Comparison of ENCODE assay signal across 25 cellular contexts in genomic region chr18:22666411-22666940, GRCh38.
A peak's percentile ranks its signal among the peaks of the same experiment; 100 is the strongest.
DNase-seq lines count a peak whose midpoint lies in the region; FAIRE-seq and TF ChIP-seq lines count a peak whose summit lies in the region.
"Had no signal": no experiment of that assay in that cellular context is flagged by ENCODE, and none has a peak within 500 bp of the region (broad histone marks: within the 10 kb centered on the region; RNA-seq: fewer than 3 reads in every experiment).

No MANE protein-coding gene starts in this region.

- DNase-seq in astrocyte (ENCODE audit: low read depth) (no peak), hepatocyte (ENCODE audit: low spot score) (no peak), mucosa of gallbladder (ENCODE audit: low spot score) (peak; percentile 77), transverse colon (no peak), T1000 (lab: John Stamatoyannopoulos, UW) (no peak), caudate nucleus (lab: John Stamatoyannopoulos, UW) (no peak), RPMI8226 (no peak)
- DNase-seq: CD4-positive, alpha-beta T cell; COR-L47; DMS 273 treated with DMSO at 0.1 percent for 48 hours; DND-41; GM23248; H9; HFFc6; KBM-7; NCI-H1092 treated with DMSO at 0.1 percent for 48 hours; NCI-H2081; NCI-H2171; NCI-H345; NCI-H524; NCI-H82; SJCRH30 had no signal

- H2AFZ ChIP-seq in astrocyte (ENCODE audit: low read depth, low read length) = no peak overlapping the region
- H2AFZ ChIP-seq in hepatocyte = no peak overlapping the region

- H3K9ac ChIP-seq in astrocyte (ENCODE audit: low read length) = peak overlapping the region; percentile 75
- H3K9ac ChIP-seq: BLaER1, GM23248 had no signal

- no peak overlapping the region for H3K4me3 Mint-ChIP-seq in astrocyte (ENCODE audit: unreplicated experiment)
- H3K4me3 Mint-ChIP-seq: CD4-positive, alpha-beta T cell; H9; HFFc6 had no signal

- no peaks in the 10 kb centered on the region for H3K9me3 ChIP-seq in astrocyte (ENCODE audit: insufficient read depth, low read depth, low read length)
- H3K9me3 ChIP-seq in hepatocyte (ENCODE audit: low read depth) = no peaks in the 10 kb centered on the region
- peaks cover 4 to 6% of the 10 kb centered on the region in 2 donors for H3K9me3 ChIP-seq in transverse colon
- H3K9me3 ChIP-seq: Peyer's patch, SJCRH30 had no signal

- H3K27me3 ChIP-seq in astrocyte (ENCODE audit: insufficient read depth, low read length) (no peaks in the 10 kb centered on the region), hepatocyte (no peaks in the 10 kb centered on the region), transverse colon (no peaks in the 10 kb centered on the region)
- H3K27me3 ChIP-seq: BLaER1, Peyer's patch, SJCRH30 had no signal

- in situ Hi-C loops in transverse colon (cut with MboI; ENCODE audit: low pct_ligation_motif_present in 1 of 4, low pct_unique_long_range_greater_than_20kb in 1 of 4, low sequenced_read_pairs in 3 of 4) = no loop called here

- whole genome bisulfite sequencing in hepatocyte (ENCODE audit: low lambda C conversion rate, missing lambda C conversion rate) = 76% methylated on average over 4 of the region's 4 CpGs
- 65 to 82% methylated on average over 2 to 4 of the region's 4 CpGs for WGBS in transverse colon (ENCODE audit: low coverage in 1 of 2), 2 donors

- H3K4me3 ChIP-seq in astrocyte (ENCODE audit: insufficient read depth, low read depth, low read length) (no peak overlapping the region), hepatocyte (no peak overlapping the region), transverse colon (no peak overlapping the region)
- H3K4me3 ChIP-seq: BLaER1, GM23248, Peyer's patch, SJCRH30 had no signal

- H3K27me3 Mint-ChIP-seq in astrocyte (ENCODE audit: low read depth, unreplicated experiment) = no peaks in the 10 kb centered on the region

- no peaks in the 10 kb centered on the region for H3K9me2 ChIP-seq in hepatocyte (replicated peaks; ENCODE audit: insufficient read depth)

- intact Hi-C loops in transverse colon (cut with DNase I; ENCODE audit: low total_unique reads) = no loop called here

- no peaks in the 10 kb centered on the region for H3K36me3 ChIP-seq in astrocyte (ENCODE audit: insufficient read depth, low read length)
- no peaks in the 10 kb centered on the region for H3K36me3 ChIP-seq in hepatocyte (replicated peaks; ENCODE audit: insufficient read depth, low read depth)
- no peaks in the 10 kb centered on the region for H3K36me3 ChIP-seq in transverse colon
- H3K36me3 ChIP-seq: BLaER1, Peyer's patch, SJCRH30 had no signal

- H3K27ac ChIP-seq in astrocyte (ENCODE audit: low read depth, low read length) (peak overlapping the region; percentile 99), hepatocyte (peak overlapping the region; percentile 87), transverse colon (peak overlapping the region in 3 of 4 donors; percentile 55 to 61 (median 58)), caudate nucleus (ENCODE audit: low read depth, low read length) (no peak overlapping the region)
- H3K27ac ChIP-seq: BLaER1, SJCRH30 had no signal

- TF ChIP-seq POLR2A in transverse colon (IDR thresholded peaks at IDR 0.05) = no peak

- no peaks in the 10 kb centered on the region for H3K79me2 ChIP-seq in astrocyte (ENCODE audit: insufficient read depth, low read length)
- H3K79me2 ChIP-seq in hepatocyte = no peaks in the 10 kb centered on the region

- H3K27ac Mint-ChIP-seq in astrocyte (ENCODE audit: unreplicated experiment) = peak overlapping the region; percentile 94
- H3K27ac Mint-ChIP-seq: CD4-positive, alpha-beta T cell; H9 had no signal

- H3K4me1 Mint-ChIP-seq in astrocyte (ENCODE audit: low read depth, unreplicated experiment) = peaks cover 38% of the 10 kb centered on the region
- H3K4me1 Mint-ChIP-seq: H9 had no signal

- H3K4me2 ChIP-seq in astrocyte (ENCODE audit: low read length) (no peak overlapping the region), hepatocyte (no peak overlapping the region)
- H3K4me2 ChIP-seq: BLaER1 had no signal

- no peak for TF ChIP-seq CTCF in astrocyte (IDR thresholded peaks at IDR 0.05; ENCODE audit: insufficient read depth, low read depth, low read length)
- no peak for TF ChIP-seq CTCF in hepatocyte (IDR thresholded peaks at IDR 0.05; ENCODE audit: poor library complexity)
- TF ChIP-seq CTCF in transverse colon (IDR thresholded peaks at IDR 0.05) = no peak

- FAIRE-seq in astrocyte (lab: Jason Lieb, UNC) = no peak
- FAIRE-seq: GM12891 had no signal

- peaks cover 2% of the 10 kb centered on the region for H3K36me3 Mint-ChIP-seq in astrocyte (ENCODE audit: low read depth, unreplicated experiment)

- H3K4me1 ChIP-seq in astrocyte (ENCODE audit: insufficient read depth, low read length) (peaks cover 26% of the 10 kb centered on the region), hepatocyte (ENCODE audit: insufficient read depth) (peaks cover 12% of the 10 kb centered on the region), transverse colon (peaks cover 0 to 14% (median 2%) of the 10 kb centered on the region in 4 donors)
- H3K4me1 ChIP-seq: BLaER1, SJCRH30 had no signal

- H4K20me1 ChIP-seq in astrocyte (ENCODE audit: insufficient read depth, low read length) = no peaks in the 10 kb centered on the region
- H4K20me1 ChIP-seq in hepatocyte (ENCODE audit: insufficient read depth, poor library complexity, severe bottlenecking) = no peaks in the 10 kb centered on the region
- H4K20me1 ChIP-seq: BLaER1 had no signal

- TF ChIP-seq EP300 in transverse colon (IDR thresholded peaks at IDR 0.05; ENCODE audit: low read depth) = no peak

- peaks cover 17% of the 10 kb centered on the region for H3K9me3 Mint-ChIP-seq in astrocyte (ENCODE audit: unreplicated experiment)
